8 cellular contexts compared by ENCODE assay signal in the genomic region with DNA sequence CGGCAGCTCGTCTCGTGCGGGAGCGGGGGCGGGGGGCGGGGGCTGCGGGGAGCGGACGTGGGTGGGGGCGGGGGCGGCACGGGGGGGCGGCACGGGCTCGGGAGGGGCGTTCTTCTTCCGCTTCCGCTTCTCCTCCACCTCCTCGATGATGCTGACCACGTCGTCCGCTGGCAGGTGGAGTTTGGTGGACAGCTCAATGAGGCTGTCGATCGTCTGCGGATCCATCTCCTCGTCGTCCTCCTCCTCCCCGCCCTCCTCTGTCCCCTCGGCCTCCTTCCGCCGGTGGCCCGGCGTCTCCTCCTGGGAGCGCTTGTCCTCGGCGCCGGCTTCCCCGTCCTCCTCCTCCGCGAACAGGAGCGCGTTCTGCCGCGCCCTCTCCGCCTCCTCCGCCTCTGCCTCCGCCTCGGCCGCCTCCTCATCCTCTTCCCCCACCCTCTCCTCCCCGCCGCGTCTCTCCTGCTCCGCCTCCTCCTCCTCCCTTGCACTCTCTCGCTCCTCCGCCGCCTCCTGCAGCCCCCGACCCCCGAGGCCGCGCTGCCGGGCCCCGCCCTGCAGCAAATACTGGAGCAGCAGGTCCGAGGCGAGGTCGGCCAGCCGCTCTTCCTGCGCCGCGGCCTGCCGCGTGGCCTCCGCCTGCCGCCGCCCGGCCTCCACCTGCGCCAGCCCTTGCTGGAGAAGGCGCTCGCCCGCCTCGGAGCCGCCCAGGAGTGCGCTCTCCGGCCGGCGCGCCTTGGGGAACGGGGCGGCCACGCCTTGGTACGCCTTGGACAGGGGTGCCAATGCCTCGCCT. TPM values are rescaled to one million over a fixed set of nuclear protein-coding genes. Genes with fewer than 3 reads are reported as not detected.
A peak's percentile ranks its signal among the peaks of the same experiment; 100 is the strongest.
DNase-seq lines count a peak whose midpoint lies in the region; ATAC-seq, FAIRE-seq and TF ChIP-seq lines count a peak whose summit lies in the region.

No MANE protein-coding gene starts in this region.

- H3K4me1 Mint-ChIP-seq in Caco-2 (ENCODE audit: low read depth, unreplicated experiment) (peaks cover 20% of the 10 kb centered on the region), neural crest cell (peaks cover 47% of the 10 kb centered on the region)

- no peak overlapping the region for H3K27ac Mint-ChIP-seq in Caco-2 (ENCODE audit: unreplicated experiment)
- H3K27ac Mint-ChIP-seq in neural crest cell (ENCODE audit: unreplicated experiment) = no peak overlapping the region

- H3K27ac ChIP-seq in dorsolateral prefrontal cortex = peak overlapping the region in 31 of 59 donors; percentile 5 to 89 (median 51)

- H3K27me3 Mint-ChIP-seq in Caco-2 (ENCODE audit: insufficient read depth, unreplicated experiment) = peaks cover 21% of the 10 kb centered on the region
- H3K27me3 Mint-ChIP-seq in neural crest cell (ENCODE audit: low read depth) = peaks cover 55% of the 10 kb centered on the region

- DNase-seq in Caco-2 (peak; percentile 58 to 79), HEK293T (ENCODE audit: extremely low spot score) (no peak), RCC 7860 (ENCODE audit: low spot score) (peak; percentile 63), dorsolateral prefrontal cortex (peak in 3 of 10 donors; percentile 43 to 63 (median 54)), neural crest cell (ENCODE audit: low read depth, low spot score) (peak; percentile 40), kidney glomerular epithelial cell (lab: John Stamatoyannopoulos, UW) (no peak), activated gamma-delta T cell (lab: John Stamatoyannopoulos, UW) (no peak)

- peaks cover 29% of the 10 kb centered on the region for H3K4me1 ChIP-seq in Caco-2

- no TSS peak for BruUV-seq in Caco-2 (replicated peaks; lab: Mats Ljungman, UMichigan)

- no peaks in the 10 kb centered on the region for H3K9me3 ChIP-seq in Caco-2

- POLR2A ChIA-PET in Caco-2 (lab: Charles Lee) = interaction anchor here (1.2 kb wide), 1 partner anchor 19 kb away, joined by 7 read pairs; no protein-coding TSS in a partner anchor
- POLR2A ChIA-PET in HEK293T (lab: Yijun Ruan, JAX) = interaction anchor here (0.8 to 1.0 kb wide), 2 partner anchors 19 to 55 kb away, joined by 3 to 5 read pairs; partner anchors contain the start of gene ZNHIT1

- H3K4me3 Mint-ChIP-seq in Caco-2 (ENCODE audit: unreplicated experiment) (peak overlapping the region; percentile 74), neural crest cell (peak overlapping the region; percentile 75)

- no peak for FAIRE-seq in RCC 7860 (lab: Jason Lieb, UNC)

- H3K36me3 ChIP-seq in Caco-2 (ENCODE audit: control insufficient read depth, insufficient read depth, low read length) = peaks cover 2% of the 10 kb centered on the region; the same call in 1 of the 2 replicates

- H3K36me3 Mint-ChIP-seq in Caco-2 (ENCODE audit: insufficient read depth, unreplicated experiment) (peaks cover 27% of the 10 kb centered on the region), neural crest cell (ENCODE audit: low read depth) (no peaks in the 10 kb centered on the region)

- H3K27me3 ChIP-seq in Caco-2 (replicated peaks; ENCODE audit: control insufficient read depth, insufficient read depth, low read length) (no peaks in the 10 kb centered on the region; the same call in none of the 2 replicates), dorsolateral prefrontal cortex (peaks cover 0 to 65% (median 43%) of the 10 kb centered on the region in 45 donors)

- intact Hi-C loops in Caco-2 (cut with micrococcal nuclease; ENCODE audit: unreplicated experiment) = loop anchor here (1.0 kb wide), 1 partner anchor 9 kb away; the partner anchor contains the start of gene AP1S1
- intact Hi-C loops in dorsolateral prefrontal cortex (cut with DNase I) = loop anchor here in 1 of 2 donors (10.0 kb wide), 1 partner anchor 269 kb away; the partner anchor contains the start of gene ACHE

- peak overlapping the region; percentile 63 for H3K4me3 ChIP-seq in Caco-2 (ENCODE audit: low read depth, low read length)
- peak overlapping the region in 57 of 59 donors; percentile 8 to 66 (median 47) for H3K4me3 ChIP-seq in dorsolateral prefrontal cortex

- no peak for TF ChIP-seq CTCF in Caco-2 (IDR thresholded peaks at IDR 0.05; ENCODE audit: insufficient read depth in 1 of 2, low read depth in 1 of 2, low read length in 1 of 2, severe bottlenecking in 1 of 2, unreplicated experiment in 1 of 2)
- TF ChIP-seq CTCF in dorsolateral prefrontal cortex (IDR thresholded peaks at IDR 0.05 in 54 of 56, conservative IDR thresholded peaks at IDR 0.05 in 2 of 56; ENCODE audit: low read depth in 1 of 56, partially characterized antibody in 56 of 56) = no peak
- no peak for TF ChIP-seq CTCF in neural crest cell (conservative IDR thresholded peaks at IDR 0.05)

- H3K9me3 Mint-ChIP-seq in Caco-2 (ENCODE audit: unreplicated experiment) (no peaks in the 10 kb centered on the region), neural crest cell (no peaks in the 10 kb centered on the region)

- ATAC-seq in HG03175 (IDR thresholded peaks at IDR 0.05; ENCODE audit: unreplicated experiment) = no peak

- CTCF ChIA-PET in Caco-2 (lab: Charles Lee) (interaction anchor here (0.7 to 2.4 kb wide), 6 partner anchors 19 to 145 kb away, joined by 3 to 26 read pairs (median 4); no protein-coding TSS in a partner anchor), HEK293T (lab: Yijun Ruan, JAX) (interaction anchor here (1.1 to 1.2 kb wide), 2 partner anchors 19 to 29 kb away, joined by 8 to 10 read pairs; no protein-coding TSS in a partner anchor)

TF ChIP-seq in HEK293T, 16 proteins besides CTCF, POLR2A, EP300 and RAD21:
- TF ChIP-seq CTBP1 (IDR thresholded peaks at IDR 0.05; ENCODE audit: borderline replicate concordance) (peak; percentile 51; the same call in 1 of the 2 replicates), TARDBP (IDR thresholded peaks at IDR 0.05) (no peak)
TF ChIP-seq in HEK293T: peak in this region for 1.

RNA-seq across cellular contexts. Expression of gene VGF, which starts 1.9 kb away (rescaled TPM):
- total RNA-seq in Caco-2 (2022) (1.2 and 1.3 TPM in 2 replicates), dorsolateral prefrontal cortex (100 to 1,000 TPM in 22 of 120 experiments, 10 to 100 TPM in 93, 1 to 10 TPM in 5; 5.8 to 171 (median 31.4) TPM), neural crest cell (8.7 and 9.1 TPM in 2 replicates)

RNA-seq across cellular contexts. Expression of gene AP1S1, which starts 9.2 kb away (rescaled TPM):
- total RNA-seq in Caco-2 (2022) (52.3 and 62.9 TPM in 2 replicates), dorsolateral prefrontal cortex (100 to 1,000 TPM in 60 of 120 experiments, 10 to 100 TPM in 60; 39.7 to 176 (median 100.0) TPM), neural crest cell (78.8 and 90.1 TPM in 2 replicates)

RNA-seq across cellular contexts. Expression of gene NAT16, which starts 16.6 kb away (rescaled TPM):
- total RNA-seq in Caco-2 (2022) = 0.19 TPM in 1 of 2 replicates, not detected in the other
- 1 to 10 TPM in 61 of 120 experiments, under 1 TPM in 53, not detected in 6; 0.23 to 5.3 (median 1.1) TPM for total RNA-seq in dorsolateral prefrontal cortex
- total RNA-seq in neural crest cell = 0.70 and 1.7 TPM in 2 replicates

RNA-seq across cellular contexts. Expression of gene SERPINE1, which starts 36.6 kb away (rescaled TPM):
- total RNA-seq in Caco-2 (2022) = 0.09 and 0.25 TPM in 2 replicates
- 10 to 100 TPM in 4 of 120 experiments, 1 to 10 TPM in 94, under 1 TPM in 22; 0.31 to 13.4 (median 2.0) TPM for total RNA-seq in dorsolateral prefrontal cortex
- total RNA-seq in neural crest cell = 0.07 TPM in 1 of 2 replicates, not detected in the other

RNA-seq across cellular contexts. Expression of gene MOGAT3, which starts 37.4 kb away (rescaled TPM):
- total RNA-seq in Caco-2 (2022) (6.3 and 8.1 TPM in 2 replicates), dorsolateral prefrontal cortex (under 1 TPM in 3 of 120 experiments, not detected in 117; 0.25 to 0.69 (median 0.51) TPM), neural crest cell (not detected in 2 replicates)

Comparison
In these comparisons a context has a peak if more than half of its experiments do, and no peak if none do; other contexts are left out.
1. DNase-seq: peak in Caco-2 (2 of 2), RCC 7860 (single experiment) and neural crest cell (single experiment); none in HEK293T (single experiment), kidney glomerular epithelial cell (single experiment) and activated gamma-delta T cell (single experiment).